8 cellular contexts compared by ENCODE assay signal in genomic region chr17:33197342-33197741, GRCh38.
"Had no signal": no experiment of that assay in that cellular context is flagged by ENCODE, and none has a peak within 500 bp of the region (broad histone marks: within the 10 kb centered on the region; RNA-seq: fewer than 3 reads in every experiment).

No MANE protein-coding gene starts in this region.

- H2AFZ ChIP-seq: GM23248, GM23338 had no signal

- H3K4me1 ChIP-seq: HAP-1 had no signal

- H3K9ac ChIP-seq: GM23248 had no signal

- H3K4me3 ChIP-seq: GM23248, GM23338, HAP-1 had no signal

- H3K4me3 Mint-ChIP-seq: GM23338, HFFc6 had no signal

- H3K4me2 ChIP-seq: GM23338 had no signal

- H3K27ac ChIP-seq: GM23248 had no signal

- ATAC-seq: GM23338, HCT116 had no signal

- H3K9me3 ChIP-seq: HAP-1 had no signal

- H3K27ac Mint-ChIP-seq: GM23338, HFFc6 had no signal

- H3K9me3 Mint-ChIP-seq: GM23338 had no signal

- DNase-seq: GM23248, GOT3, H7, HCEC 1CT, HFFc6 had no signal

- H3K36me3 ChIP-seq: HAP-1 had no signal
